In the genomic region with DNA sequence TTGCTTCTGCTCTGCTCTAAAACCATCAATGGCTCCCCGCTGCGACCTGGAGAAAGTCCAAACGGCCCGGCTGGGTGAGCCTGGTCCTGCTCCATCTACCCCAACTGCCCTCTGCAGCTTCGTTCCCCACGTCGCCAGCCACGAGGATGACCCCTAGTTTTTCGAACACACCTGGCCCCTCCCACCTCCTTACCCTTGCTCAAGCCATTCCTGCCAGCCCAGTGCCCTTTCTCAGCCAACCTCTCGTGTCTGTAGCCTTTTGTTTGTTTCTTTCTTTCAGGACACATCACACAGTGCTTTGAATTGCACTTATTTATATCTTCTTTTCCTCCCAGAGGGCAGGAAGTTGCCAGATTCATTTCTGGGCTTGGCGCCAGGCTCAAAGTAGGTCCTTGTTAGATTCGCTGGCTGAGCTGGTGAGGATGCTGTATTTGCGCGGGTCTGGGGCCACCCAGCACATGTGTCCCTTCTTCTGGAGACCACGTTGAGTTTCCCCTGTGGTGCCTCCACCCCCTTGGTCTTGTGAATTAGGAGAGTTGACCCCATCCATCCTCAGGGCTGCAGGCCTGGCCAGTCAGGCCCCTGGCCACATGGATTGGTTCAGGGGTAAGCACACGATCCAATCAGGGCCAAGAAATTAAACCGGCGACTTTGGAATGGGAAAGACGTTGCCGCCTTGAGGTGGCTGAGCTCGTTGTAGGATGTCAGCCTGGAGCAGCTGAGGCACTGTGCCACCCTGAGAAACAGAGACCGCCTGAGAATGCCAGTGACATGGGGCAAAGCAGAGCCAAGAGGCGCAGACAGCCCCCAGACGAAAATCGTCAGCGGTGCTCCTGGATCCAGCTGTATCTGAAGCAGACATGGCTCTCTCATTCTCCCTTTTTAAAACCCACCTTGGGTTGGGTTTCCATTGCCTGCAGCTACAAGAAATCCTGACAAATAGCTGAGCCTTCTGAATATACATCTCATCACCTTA, we compare ENCODE assay signal across 1 cellular context.
TF ChIP-seq lines count a peak whose summit lies in the region.

No MANE protein-coding gene starts in this region.

TF ChIP-seq in HCT116, 20 proteins besides CTCF, POLR2A, EP300 and RAD21 (continued from another document):
- TF ChIP-seq, protein P1, sequence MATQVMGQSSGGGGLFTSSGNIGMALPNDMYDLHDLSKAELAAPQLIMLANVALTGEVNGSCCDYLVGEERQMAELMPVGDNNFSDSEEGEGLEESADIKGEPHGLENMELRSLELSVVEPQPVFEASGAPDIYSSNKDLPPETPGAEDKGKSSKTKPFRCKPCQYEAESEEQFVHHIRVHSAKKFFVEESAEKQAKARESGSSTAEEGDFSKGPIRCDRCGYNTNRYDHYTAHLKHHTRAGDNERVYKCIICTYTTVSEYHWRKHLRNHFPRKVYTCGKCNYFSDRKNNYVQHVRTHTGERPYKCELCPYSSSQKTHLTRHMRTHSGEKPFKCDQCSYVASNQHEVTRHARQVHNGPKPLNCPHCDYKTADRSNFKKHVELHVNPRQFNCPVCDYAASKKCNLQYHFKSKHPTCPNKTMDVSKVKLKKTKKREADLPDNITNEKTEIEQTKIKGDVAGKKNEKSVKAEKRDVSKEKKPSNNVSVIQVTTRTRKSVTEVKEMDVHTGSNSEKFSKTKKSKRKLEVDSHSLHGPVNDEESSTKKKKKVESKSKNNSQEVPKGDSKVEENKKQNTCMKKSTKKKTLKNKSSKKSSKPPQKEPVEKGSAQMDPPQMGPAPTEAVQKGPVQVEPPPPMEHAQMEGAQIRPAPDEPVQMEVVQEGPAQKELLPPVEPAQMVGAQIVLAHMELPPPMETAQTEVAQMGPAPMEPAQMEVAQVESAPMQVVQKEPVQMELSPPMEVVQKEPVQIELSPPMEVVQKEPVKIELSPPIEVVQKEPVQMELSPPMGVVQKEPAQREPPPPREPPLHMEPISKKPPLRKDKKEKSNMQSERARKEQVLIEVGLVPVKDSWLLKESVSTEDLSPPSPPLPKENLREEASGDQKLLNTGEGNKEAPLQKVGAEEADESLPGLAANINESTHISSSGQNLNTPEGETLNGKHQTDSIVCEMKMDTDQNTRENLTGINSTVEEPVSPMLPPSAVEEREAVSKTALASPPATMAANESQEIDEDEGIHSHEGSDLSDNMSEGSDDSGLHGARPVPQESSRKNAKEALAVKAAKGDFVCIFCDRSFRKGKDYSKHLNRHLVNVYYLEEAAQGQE (IDR thresholded peaks at IDR 0.05; ENCODE audit: low read depth), result no peak
- TF ChIP-seq SP1 (IDR thresholded peaks at IDR 0.05; ENCODE audit: low read depth), result no peak
- no peak for TF ChIP-seq FOSL1 (IDR thresholded peaks at IDR 0.05; ENCODE audit: low read depth)
- no peak for TF ChIP-seq EZH2phosphoT487 (IDR thresholded peaks at IDR 0.05; ENCODE audit: borderline replicate concordance)
- no peak for TF ChIP-seq ELF1 (IDR thresholded peaks at IDR 0.05; ENCODE audit: borderline replicate concordance, low read depth)
- no peak for TF ChIP-seq POLR2AphosphoS5 (IDR thresholded peaks at IDR 0.05; ENCODE audit: low read depth, low read length)
- no peak for TF ChIP-seq JUND (IDR thresholded peaks at IDR 0.05)
- TF ChIP-seq, protein P2, sequence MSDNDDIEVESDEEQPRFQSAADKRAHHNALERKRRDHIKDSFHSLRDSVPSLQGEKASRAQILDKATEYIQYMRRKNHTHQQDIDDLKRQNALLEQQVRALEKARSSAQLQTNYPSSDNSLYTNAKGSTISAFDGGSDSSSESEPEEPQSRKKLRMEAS (IDR thresholded peaks at IDR 0.05), result no peak
